In genomic region chr17:72794152-72794551, GRCh38 we compare ENCODE assay signal across 9 cellular contexts.
"Had no signal": no experiment of that assay in that cellular context is flagged by ENCODE, and none has a peak within 500 bp of the region (broad histone marks: within the 10 kb centered on the region; RNA-seq: fewer than 3 reads in every experiment).

No MANE protein-coding gene starts in this region.

- ATAC-seq: K562 had no signal

- H2AFZ ChIP-seq: GM23248 had no signal

- H3K4me3 Mint-ChIP-seq: H9 had no signal

- H3K9ac ChIP-seq: GM23248 had no signal

- H3K27ac Mint-ChIP-seq: H9 had no signal

- FAIRE-seq: H54, HTR-8/SVneo, K562 had no signal

- H3K4me3 ChIP-seq: GM23248, K562 had no signal

- H3K27ac ChIP-seq: GM23248 had no signal

- DNase-seq: GM23248, GOT3, H9, HCEC 1CT, IMR-90, KG1 had no signal
